Comparison of ENCODE assay signal across 9 cellular contexts in the genomic region with DNA sequence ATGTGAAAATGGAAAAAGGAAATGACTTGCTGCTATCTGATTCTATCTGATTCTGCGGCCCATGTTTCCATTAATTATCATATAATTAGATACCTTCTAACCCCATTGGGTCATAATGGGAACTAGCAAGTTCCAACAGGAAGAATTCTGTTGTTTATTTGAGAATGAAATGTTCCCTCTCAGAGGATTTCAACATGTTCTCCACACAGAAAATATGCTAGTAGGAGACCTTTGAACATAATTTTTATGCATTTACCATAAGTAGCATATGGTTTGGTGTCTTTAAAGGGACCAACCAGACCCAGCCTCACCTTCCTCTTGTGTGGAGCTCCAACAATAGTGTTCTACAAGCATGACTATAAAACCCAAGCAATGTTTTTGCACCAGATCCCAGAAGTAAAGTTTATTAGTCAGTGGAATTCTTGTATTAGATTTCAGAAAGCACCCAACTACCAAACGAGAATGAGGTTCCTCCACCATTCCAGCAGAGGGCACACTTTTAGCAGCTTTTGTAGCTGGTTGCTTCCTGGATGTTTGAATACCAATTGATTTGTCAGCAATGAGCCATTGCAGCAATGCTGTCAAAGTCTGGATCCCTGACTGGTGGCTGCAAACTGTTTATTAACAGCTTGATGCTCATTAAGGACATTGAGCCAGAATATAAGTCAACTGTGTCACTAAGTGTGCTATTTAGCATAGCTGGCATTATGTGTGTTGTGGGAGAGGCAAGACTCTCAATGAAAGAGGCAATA.
DNase-seq lines count a peak whose midpoint lies in the region; ATAC-seq and TF ChIP-seq lines count a peak whose summit lies in the region.
"Had no signal": no experiment of that assay in that cellular context is flagged by ENCODE, and none has a peak within 500 bp of the region (broad histone marks: within the 10 kb centered on the region; RNA-seq: fewer than 3 reads in every experiment).

No MANE protein-coding gene starts in this region.

- peak; percentile 85 for ATAC-seq in GM18909 (IDR thresholded peaks at IDR 0.05; ENCODE audit: poor library complexity, unreplicated experiment)
- ATAC-seq in HG03066 (IDR thresholded peaks at IDR 0.05; ENCODE audit: low read depth, unreplicated experiment): peak; percentile 73

- H3K27ac Mint-ChIP-seq in glutamatergic neuron (ENCODE audit: unreplicated experiment): no peak overlapping the region
- H3K27ac Mint-ChIP-seq: activated naive CD4-positive, alpha-beta T cell treated with anti-CD3 and anti-CD28 coated beads, Interleukin-2, amount 50 U/mL, for 24 hours had no signal

- H3K27me3 Mint-ChIP-seq in glutamatergic neuron (ENCODE audit: unreplicated experiment): no peaks in the 10 kb centered on the region

- peaks cover 1% of the 10 kb centered on the region for H3K9me3 Mint-ChIP-seq in glutamatergic neuron (ENCODE audit: unreplicated experiment)
- H3K9me3 Mint-ChIP-seq: activated naive CD4-positive, alpha-beta T cell treated with anti-CD3 and anti-CD28 coated beads, Interleukin-2, amount 50 U/mL, for 24 hours had no signal

- H3K4me3 Mint-ChIP-seq in glutamatergic neuron (ENCODE audit: unreplicated experiment): no peak overlapping the region
- H3K4me3 Mint-ChIP-seq: activated naive CD4-positive, alpha-beta T cell treated with anti-CD3 and anti-CD28 coated beads, Interleukin-2, amount 50 U/mL, for 24 hours had no signal

- H3K36me3 Mint-ChIP-seq in glutamatergic neuron (ENCODE audit: unreplicated experiment): no peaks in the 10 kb centered on the region
- H3K36me3 Mint-ChIP-seq: activated naive CD4-positive, alpha-beta T cell treated with anti-CD3 and anti-CD28 coated beads, Interleukin-2, amount 50 U/mL, for 24 hours had no signal

- peak; percentile 81 for TF ChIP-seq CTCF in glutamatergic neuron (IDR thresholded peaks at IDR 0.05; ENCODE audit: partially characterized antibody, unreplicated experiment)

- H3K4me1 Mint-ChIP-seq in glutamatergic neuron (ENCODE audit: low read depth, unreplicated experiment): no peaks in the 10 kb centered on the region
- H3K4me1 Mint-ChIP-seq: activated naive CD4-positive, alpha-beta T cell treated with anti-CD3 and anti-CD28 coated beads, Interleukin-2, amount 50 U/mL, for 24 hours had no signal

- DNase-seq in D341Med (ENCODE audit: low spot score) (peak; percentile 52), NCI-H2171 treated with DMSO at 0.1 percent for 48 hours (lab: John Stamatoyannopoulos, UW) (peak; percentile 56), glutamatergic neuron (peak; percentile 28), GOT3 (lab: John Stamatoyannopoulos, UW) (no peak)
- DNase-seq in activated CD8-positive, alpha-beta memory T cell treated with anti-CD3 and anti-CD28 coated beads, Interleukin-2, amount 50 U/mL, for 24 hours (ENCODE audit: extremely low read depth): peak; percentile 0
- peak; percentile 23 to 31 for DNase-seq in stimulated activated CD4-positive, alpha-beta T cell treated with anti-CD3 and anti-CD28 coated beads, Interleukin-2, amount 100 ng/mL, for 24 hours
